29 cellular contexts compared by ENCODE assay signal in the genomic region with DNA sequence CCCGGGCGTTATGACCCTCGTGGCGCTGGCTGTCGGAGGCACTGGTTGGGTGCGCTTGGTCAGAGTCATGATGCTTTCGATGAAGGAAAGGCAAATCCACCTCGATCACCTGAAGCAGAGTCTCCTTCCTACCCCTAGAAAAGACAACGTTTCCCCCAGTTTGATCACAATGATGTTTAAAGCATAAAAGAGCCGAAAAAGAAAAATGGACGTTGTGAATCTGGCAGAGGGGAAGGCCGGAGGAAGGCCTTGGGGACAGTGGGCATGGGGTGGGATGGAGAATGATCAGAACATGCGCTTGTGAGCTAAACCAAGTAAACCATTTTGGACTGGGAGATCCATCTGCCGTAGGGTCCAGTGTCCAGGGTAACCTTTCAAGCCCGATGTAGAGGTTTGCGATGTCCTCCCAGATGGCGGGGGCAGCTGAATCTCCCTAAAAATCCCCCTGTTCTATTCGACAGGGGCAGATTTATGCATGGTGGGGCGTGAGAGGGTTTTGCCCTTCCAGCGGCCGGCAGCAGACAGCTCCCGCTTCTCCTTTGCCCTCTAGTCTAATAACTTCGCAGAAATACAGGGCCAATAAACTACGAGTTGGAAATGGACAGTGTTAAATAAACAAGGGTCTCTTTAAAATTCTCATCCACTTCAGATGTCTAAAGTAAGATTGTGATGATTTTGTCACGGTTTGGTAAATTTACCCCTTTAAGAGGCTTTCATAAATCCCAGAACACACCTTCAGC. TPM values are rescaled to one million over a fixed set of nuclear protein-coding genes. Genes with fewer than 3 reads are reported as not detected.
DNase-seq lines count a peak whose midpoint lies in the region; ATAC-seq lines count a peak whose summit lies in the region.
"Had no signal": no experiment of that assay in that cellular context is flagged by ENCODE, and none has a peak within 500 bp of the region (broad histone marks: within the 10 kb centered on the region; RNA-seq: fewer than 3 reads in every experiment).

No MANE protein-coding gene starts in this region.

- peaks cover 100% of the 10 kb centered on the region for H3K27me3 ChIP-seq in NT2/D1 (ENCODE audit: insufficient read depth, insufficient read length)
- H3K27me3 ChIP-seq in iPS-18a (ENCODE audit: control insufficient read depth, insufficient read depth, low read length): peaks cover 100% of the 10 kb centered on the region

- H3K4me3 Mint-ChIP-seq in activated naive CD4-positive, alpha-beta T cell treated with anti-CD3 and anti-CD28 coated beads, Interleukin-2, amount 10 ng/mL, durations not matched to agents 7 days and 5 days: no peak overlapping the region
- no peak overlapping the region for H3K4me3 Mint-ChIP-seq in stimulated activated naive B cell treated with anti-CD40 and anti-IgM and Interleukin-4, amounts not matched to agents 10 μg/mL and 1 μg/mL and 100 μg/mL, for 72 hours
- H3K4me3 Mint-ChIP-seq: activated naive CD8-positive, alpha-beta T cell treated with anti-CD3 and anti-CD28 coated beads, Interleukin-2, amount 10 ng/mL, durations not matched to agents 7 days and 5 days; activated T-helper 17 cell treated with anti-CD3 and anti-CD28 coated beads, Interleukin-2, amount 50 U/mL, for 72 hours; naive thymus-derived CD8-positive, alpha-beta T cell; T-cell had no signal

- no peak for ATAC-seq in activated naive CD4-positive, alpha-beta T cell treated with anti-CD3 and anti-CD28 coated beads, Interleukin-2, amount 50 U/mL, for 72 hours
- ATAC-seq in stimulated activated naive B cell treated with anti-CD40 and anti-IgM and Interleukin-4, amounts not matched to agents 10 μg/mL and 1 μg/mL and 100 μg/mL, for 72 hours (replicated peaks): no peak
- ATAC-seq in GM18873 (IDR thresholded peaks at IDR 0.05; ENCODE audit: low FRiP score, unreplicated experiment) (no peak), GM18858 (IDR thresholded peaks at IDR 0.05; ENCODE audit: unreplicated experiment) (no peak)
- ATAC-seq: activated T-helper 17 cell treated with anti-CD3 and anti-CD28 coated beads, Interleukin-2, amount 50 U/mL, for 72 hours; gastrocnemius medialis; left colon; naive thymus-derived CD8-positive, alpha-beta T cell; PC-3; T-cell had no signal

- no peak overlapping the region for H3K27ac ChIP-seq in iPS-18a (ENCODE audit: low read length)
- H3K27ac ChIP-seq: BLaER1 treated with 17β-estradiol and CSF1 and Interleukin-3, amounts not matched to agents 10 nM and 100 nM; brain microvascular endothelial cell; esophagus squamous epithelium; gastrocnemius medialis; parathyroid adenoma had no signal

- DNase-seq in activated naive CD4-positive, alpha-beta T cell treated with anti-CD3 and anti-CD28 coated beads, Interleukin-2, amount 10 ng/mL, durations not matched to agents 7 days and 5 days: no peak
- no peak for DNase-seq in activated naive CD4-positive, alpha-beta T cell treated with anti-CD3 and anti-CD28 coated beads, Interleukin-2, amount 50 U/mL, for 72 hours (ENCODE audit: low spot score in 2 of 2)
- DNase-seq in NT2/D1 (ENCODE audit: low read depth, low spot score) (no peak), ecto neural progenitor cell (ENCODE audit: low spot score) (no peak)
- DNase-seq in stimulated activated naive B cell treated with anti-CD40 and anti-IgM and Interleukin-4, amounts not matched to agents 10 μg/mL and 1 μg/mL and 100 μg/mL, for 72 hours: no peak
- DNase-seq: activated CD8-positive, alpha-beta memory T cell treated with anti-CD3 and anti-CD28 coated beads, Interleukin-2, amount 50 U/mL, for 4 hours; brain microvascular endothelial cell; Calu3; effector memory CD4-positive, alpha-beta T cell; esophagus squamous epithelium; gastrocnemius medialis; HCEC 1CT; KBM-7; left colon; MV-4-11; naive thymus-derived CD8-positive, alpha-beta T cell; NCI-H1694; NCI-H2171 treated with DMSO at 0.1 percent for 48 hours; PC-3; SHP77; T-cell had no signal

- peaks cover 8% of the 10 kb centered on the region for H3K4me1 Mint-ChIP-seq in activated naive CD4-positive, alpha-beta T cell treated with anti-CD3 and anti-CD28 coated beads, Interleukin-2, amount 10 ng/mL, durations not matched to agents 7 days and 5 days
- peaks cover 9 to 31% of the 10 kb centered on the region in 2 donors for H3K4me1 Mint-ChIP-seq in stimulated activated naive B cell treated with anti-CD40 and anti-IgM and Interleukin-4, amounts not matched to agents 10 μg/mL and 1 μg/mL and 100 μg/mL, for 72 hours

- no peak overlapping the region for H3K9ac ChIP-seq in NT2/D1 (ENCODE audit: insufficient read length, low read depth)
- H3K9ac ChIP-seq in iPS-18a (ENCODE audit: low read length): no peak overlapping the region
- H3K9ac ChIP-seq: BLaER1 treated with 17β-estradiol and CSF1 and Interleukin-3, amounts not matched to agents 10 nM and 100 nM; parathyroid adenoma had no signal

- H3K4me1 ChIP-seq in NT2/D1 (ENCODE audit: insufficient read depth, insufficient read length) (peaks cover 2% of the 10 kb centered on the region), iPS-18a (ENCODE audit: control insufficient read depth, low read depth, low read length) (peaks cover 60% of the 10 kb centered on the region)
- H3K4me1 ChIP-seq: parathyroid adenoma had no signal

- H3K9me3 ChIP-seq in NT2/D1 (ENCODE audit: insufficient read depth, low read length): no peaks in the 10 kb centered on the region
- H3K9me3 ChIP-seq in iPS-18a (ENCODE audit: control insufficient read depth, low read depth, low read length): no peaks in the 10 kb centered on the region
- H3K9me3 ChIP-seq: gastrocnemius medialis had no signal

- H3K27me3 Mint-ChIP-seq in activated naive CD4-positive, alpha-beta T cell treated with anti-CD3 and anti-CD28 coated beads, Interleukin-2, amount 10 ng/mL, durations not matched to agents 7 days and 5 days: peaks cover 100% of the 10 kb centered on the region
- H3K27me3 Mint-ChIP-seq in stimulated activated naive B cell treated with anti-CD40 and anti-IgM and Interleukin-4, amounts not matched to agents 10 μg/mL and 1 μg/mL and 100 μg/mL, for 72 hours: peaks cover 58 to 72% of the 10 kb centered on the region in 2 donors

- H3K4me3 ChIP-seq in NT2/D1 (ENCODE audit: insufficient read length, low read depth) (peak overlapping the region; percentile 11), iPS-18a (ENCODE audit: low read length) (peak overlapping the region; percentile 80)
- H3K4me3 ChIP-seq: BLaER1 treated with 17β-estradiol and CSF1 and Interleukin-3, amounts not matched to agents 10 nM and 100 nM; esophagus squamous epithelium; gastrocnemius medialis had no signal

- peaks cover 15% of the 10 kb centered on the region for H3K36me3 Mint-ChIP-seq in activated naive CD4-positive, alpha-beta T cell treated with anti-CD3 and anti-CD28 coated beads, Interleukin-2, amount 10 ng/mL, durations not matched to agents 7 days and 5 days
- peaks cover 24 to 34% of the 10 kb centered on the region in 2 donors for H3K36me3 Mint-ChIP-seq in activated naive CD4-positive, alpha-beta T cell treated with anti-CD3 and anti-CD28 coated beads, Interleukin-2, amount 50 U/mL, for 72 hours
- peaks cover 9 to 11% of the 10 kb centered on the region in 2 donors for H3K36me3 Mint-ChIP-seq in stimulated activated naive B cell treated with anti-CD40 and anti-IgM and Interleukin-4, amounts not matched to agents 10 μg/mL and 1 μg/mL and 100 μg/mL, for 72 hours

- CTCF ChIA-PET in activated naive CD4-positive, alpha-beta T cell treated with anti-CD3 and anti-CD28 coated beads, Interleukin-2, amount 10 ng/mL, durations not matched to agents 7 days and 5 days (lab: Charles Lee): no interaction called here

- peak overlapping the region; percentile 19 for H3K27ac Mint-ChIP-seq in activated naive CD4-positive, alpha-beta T cell treated with anti-CD3 and anti-CD28 coated beads, Interleukin-2, amount 10 ng/mL, durations not matched to agents 7 days and 5 days
- H3K27ac Mint-ChIP-seq in activated naive CD4-positive, alpha-beta T cell treated with anti-CD3 and anti-CD28 coated beads, Interleukin-2, amount 50 U/mL, for 72 hours: no peak overlapping the region
- H3K27ac Mint-ChIP-seq in stimulated activated naive B cell treated with anti-CD40 and anti-IgM and Interleukin-4, amounts not matched to agents 10 μg/mL and 1 μg/mL and 100 μg/mL, for 72 hours: peak overlapping the region; percentile 59
- H3K27ac Mint-ChIP-seq: activated naive CD8-positive, alpha-beta T cell treated with anti-CD3 and anti-CD28 coated beads, Interleukin-2, amount 10 ng/mL, durations not matched to agents 7 days and 5 days; activated T-helper 17 cell treated with anti-CD3 and anti-CD28 coated beads, Interleukin-2, amount 50 U/mL, for 72 hours; T-cell had no signal

- no peaks in the 10 kb centered on the region for H3K36me3 ChIP-seq in NT2/D1 (ENCODE audit: insufficient read depth, insufficient read length, low read length)
- no peaks in the 10 kb centered on the region for H3K36me3 ChIP-seq in iPS-18a (ENCODE audit: control insufficient read depth, low read depth, low read length)
- H3K36me3 ChIP-seq: BLaER1 treated with 17β-estradiol and CSF1 and Interleukin-3, amounts not matched to agents 10 nM and 100 nM; brain microvascular endothelial cell; esophagus squamous epithelium; gastrocnemius medialis had no signal

- H3K9me3 Mint-ChIP-seq in activated naive CD4-positive, alpha-beta T cell treated with anti-CD3 and anti-CD28 coated beads, Interleukin-2, amount 10 ng/mL, durations not matched to agents 7 days and 5 days: peaks cover 1% of the 10 kb centered on the region
- H3K9me3 Mint-ChIP-seq in activated naive CD4-positive, alpha-beta T cell treated with anti-CD3 and anti-CD28 coated beads, Interleukin-2, amount 50 U/mL, for 72 hours: peaks cover 0 to 7% of the 10 kb centered on the region in 2 donors
- H3K9me3 Mint-ChIP-seq in stimulated activated naive B cell treated with anti-CD40 and anti-IgM and Interleukin-4, amounts not matched to agents 10 μg/mL and 1 μg/mL and 100 μg/mL, for 72 hours: peaks cover 3 to 10% of the 10 kb centered on the region in 2 donors

RNA-seq across cellular contexts. Expression of gene OTX2, which starts 2.3 kb away (rescaled TPM):
- not detected for total RNA-seq in activated naive CD4-positive, alpha-beta T cell treated with anti-CD3 and anti-CD28 coated beads, Interleukin-2, amount 50 U/mL, for 72 hours
- total RNA-seq: activated naive CD8-positive, alpha-beta T cell treated with anti-CD3 and anti-CD28 coated beads, Interleukin-2, amount 10 ng/mL, durations not matched to agents 7 days and 5 days; activated T-helper 17 cell treated with anti-CD3 and anti-CD28 coated beads, Interleukin-2, amount 50 U/mL, for 72 hours; Calu3; esophagus squamous epithelium; gastrocnemius medialis; left colon; naive thymus-derived CD8-positive, alpha-beta T cell; PC-3; urinary bladder had no signal

Comparison
In these comparisons a context has a peak if more than half of its experiments do, and no peak if none do; other contexts are left out.
1. H3K27ac Mint-ChIP-seq: peak in activated naive CD4-positive, alpha-beta T cell treated with anti-CD3 and anti-CD28 coated beads, Interleukin-2, amount 10 ng/mL, durations not matched to agents 7 days and 5 days (single experiment) and stimulated activated naive B cell treated with anti-CD40 and anti-IgM and Interleukin-4, amounts not matched to agents 10 μg/mL and 1 μg/mL and 100 μg/mL, for 72 hours (single experiment); none in activated naive CD4-positive, alpha-beta T cell treated with anti-CD3 and anti-CD28 coated beads, Interleukin-2, amount 50 U/mL, for 72 hours (0 of 2).